ENCODE assay signal across 8 cellular contexts in genomic region chr14:56581041-56581727, GRCh38. TPM values are rescaled to one million over a fixed set of nuclear protein-coding genes. Genes with fewer than 3 reads are reported as not detected.
DNase-seq lines count a peak whose midpoint lies in the region; ATAC-seq and TF ChIP-seq lines count a peak whose summit lies in the region.

No MANE protein-coding gene starts in this region.

- ATAC-seq in GM21367 (IDR thresholded peaks at IDR 0.05; ENCODE audit: unreplicated experiment): no peak

- H3K36me3 Mint-ChIP-seq in T-helper 2 cell treated with Interferon-gamma antibody and Interleukin-4, amounts not matched to agents 5 μg/mL and 100 μg/mL, for 36 hours (ENCODE audit: low read depth): peaks cover 2% of the 10 kb centered on the region

- no peak overlapping the region for H3K9ac ChIP-seq in smooth muscle cell (ENCODE audit: low read depth)

- H3F3A ChIP-seq in smooth muscle cell (ENCODE audit: low read depth): no peaks in the 10 kb centered on the region

- H3K27me3 ChIP-seq in esophagus muscularis mucosa: no peaks in the 10 kb centered on the region
- no peaks in the 10 kb centered on the region for H3K27me3 ChIP-seq in smooth muscle cell (ENCODE audit: low read depth)

- no peak overlapping the region for H2AFZ ChIP-seq in smooth muscle cell (ENCODE audit: low read depth)

- no peak overlapping the region for H3K27ac Mint-ChIP-seq in T-helper 2 cell treated with Interferon-gamma antibody and Interleukin-4, amounts not matched to agents 5 μg/mL and 100 μg/mL, for 36 hours

- no peak for TF ChIP-seq EP300 in esophagus muscularis mucosa (IDR thresholded peaks at IDR 0.05)

- no peak for DNase-seq in T-helper 2 cell treated with Interferon-gamma antibody and Interleukin-4, amounts not matched to agents 5 μg/mL and 100 μg/mL, for 36 hours (ENCODE audit: low spot score)
- DNase-seq in T-helper 2 cell (no peak), NCI-H69 (lab: John Stamatoyannopoulos, UW) (peak; percentile 64), esophagus muscularis mucosa (ENCODE audit: extremely low spot score) (no peak), smooth muscle cell (lab: John Stamatoyannopoulos, UW; ENCODE audit: unreplicated experiment) (no peak), pons (ENCODE audit: low spot score) (no peak)
- DNase-seq in activated CD8-positive, alpha-beta memory T cell treated with anti-CD3 and anti-CD28 coated beads, Interleukin-2, amount 50 U/mL, for 48 hours: no peak

- no peaks in the 10 kb centered on the region for H3K9me3 ChIP-seq in esophagus muscularis mucosa
- no peaks in the 10 kb centered on the region for H3K9me3 ChIP-seq in smooth muscle cell (replicated peaks; ENCODE audit: low read depth)

- intact Hi-C loops in esophagus muscularis mucosa (cut with DNase I): no loop called here

- H3K4me3 ChIP-seq in esophagus muscularis mucosa (peak overlapping the region; percentile 75 to 97 (median 88)), smooth muscle cell (peak overlapping the region; percentile 74)

- TF ChIP-seq CTCF in esophagus muscularis mucosa (IDR thresholded peaks at IDR 0.05) (no peak), smooth muscle cell (IDR thresholded peaks at IDR 0.05; ENCODE audit: borderline replicate concordance, insufficient read depth, poor library complexity, severe bottlenecking) (no peak)

- no peak overlapping the region for H3K27ac ChIP-seq in esophagus muscularis mucosa (replicated peaks in 1 of 4)
- no peak overlapping the region for H3K27ac ChIP-seq in smooth muscle cell (ENCODE audit: low read depth)

- H3K79me2 ChIP-seq in smooth muscle cell (ENCODE audit: low read depth): peaks cover 25% of the 10 kb centered on the region

- H3K36me3 ChIP-seq in esophagus muscularis mucosa (peaks cover 0 to 10% (median 3%) of the 10 kb centered on the region in 4 donors), smooth muscle cell (ENCODE audit: low read depth) (peaks cover 3% of the 10 kb centered on the region)

- H3K4me1 Mint-ChIP-seq in T-helper 2 cell treated with Interferon-gamma antibody and Interleukin-4, amounts not matched to agents 5 μg/mL and 100 μg/mL, for 36 hours (ENCODE audit: low read depth): peaks cover 29% of the 10 kb centered on the region

- H3K4me1 ChIP-seq in esophagus muscularis mucosa (peaks cover 20 to 40% (median 34%) of the 10 kb centered on the region in 4 donors), smooth muscle cell (ENCODE audit: low read depth) (peaks cover 10% of the 10 kb centered on the region)

- H3K9me3 Mint-ChIP-seq in T-helper 2 cell treated with Interferon-gamma antibody and Interleukin-4, amounts not matched to agents 5 μg/mL and 100 μg/mL, for 36 hours: no peaks in the 10 kb centered on the region

- H3K4me3 Mint-ChIP-seq in T-helper 2 cell treated with Interferon-gamma antibody and Interleukin-4, amounts not matched to agents 5 μg/mL and 100 μg/mL, for 36 hours: peak overlapping the region; percentile 95

- 58% methylated on average over 6 of the region's 6 CpGs for WGBS in esophagus muscularis mucosa
- 75% methylated on average over 6 of the region's 6 CpGs for WGBS in smooth muscle cell (ENCODE audit: low lambda C conversion rate)

- H3K27me3 Mint-ChIP-seq in T-helper 2 cell treated with Interferon-gamma antibody and Interleukin-4, amounts not matched to agents 5 μg/mL and 100 μg/mL, for 36 hours (ENCODE audit: low read depth): no peaks in the 10 kb centered on the region

- peaks cover 36% of the 10 kb centered on the region for H4K20me1 ChIP-seq in smooth muscle cell (ENCODE audit: low read depth)

- H3K4me2 ChIP-seq in smooth muscle cell: peak overlapping the region; percentile 88

- no peak for TF ChIP-seq POLR2A in esophagus muscularis mucosa (IDR thresholded peaks at IDR 0.05; ENCODE audit: low read depth)

RNA-seq across cellular contexts. Expression of gene TMEM260, which starts 1.6 kb away (rescaled TPM):
- total RNA-seq in esophagus muscularis mucosa (10 to 100 TPM in 3 of 4 donors, 1 to 10 TPM in 1; 5.8 to 15.5 (median 11.7) TPM), smooth muscle cell (16.0 and 35.5 TPM in 2 replicates)
- 10.5 and 13.5 TPM in 2 replicates for polyA plus RNA-seq in smooth muscle cell
